ENCODE assay signal across 1 cellular context in the genomic region with DNA sequence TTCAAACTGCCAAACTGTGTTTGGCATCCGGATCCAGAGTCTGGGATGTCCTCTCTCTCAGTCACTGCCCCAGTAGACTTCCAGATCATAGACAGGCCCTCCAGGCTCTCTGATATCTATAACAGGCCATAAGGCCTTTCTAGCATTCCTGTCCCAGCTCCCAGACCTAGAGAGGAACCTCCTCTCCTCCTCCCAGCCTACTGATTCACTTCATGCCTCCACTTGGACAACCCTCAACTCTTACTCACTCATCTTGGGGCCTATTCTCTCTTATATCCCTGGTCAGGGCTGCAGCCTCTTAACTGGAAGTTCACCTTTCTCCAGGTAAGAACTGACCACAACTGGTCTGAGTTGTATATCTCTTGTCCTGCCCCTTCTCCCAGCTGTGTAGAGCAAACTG.
TF ChIP-seq lines count a peak whose summit lies in the region.

No MANE protein-coding gene starts in this region.

TF ChIP-seq in WTC11, 78 proteins besides CTCF, POLR2A, EP300 and RAD21 (continued from another document):
- TF ChIP-seq, protein P1, sequence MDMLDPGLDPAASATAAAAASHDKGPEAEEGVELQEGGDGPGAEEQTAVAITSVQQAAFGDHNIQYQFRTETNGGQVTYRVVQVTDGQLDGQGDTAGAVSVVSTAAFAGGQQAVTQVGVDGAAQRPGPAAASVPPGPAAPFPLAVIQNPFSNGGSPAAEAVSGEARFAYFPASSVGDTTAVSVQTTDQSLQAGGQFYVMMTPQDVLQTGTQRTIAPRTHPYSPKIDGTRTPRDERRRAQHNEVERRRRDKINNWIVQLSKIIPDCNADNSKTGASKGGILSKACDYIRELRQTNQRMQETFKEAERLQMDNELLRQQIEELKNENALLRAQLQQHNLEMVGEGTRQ (CRISPR knock-in tag; IDR thresholded peaks at IDR 0.05): no peak
- no peak for TF ChIP-seq ZNF317 (CRISPR knock-in tag; IDR thresholded peaks at IDR 0.05; ENCODE audit: borderline replicate concordance, low read depth)
- TF ChIP-seq, protein P2, sequence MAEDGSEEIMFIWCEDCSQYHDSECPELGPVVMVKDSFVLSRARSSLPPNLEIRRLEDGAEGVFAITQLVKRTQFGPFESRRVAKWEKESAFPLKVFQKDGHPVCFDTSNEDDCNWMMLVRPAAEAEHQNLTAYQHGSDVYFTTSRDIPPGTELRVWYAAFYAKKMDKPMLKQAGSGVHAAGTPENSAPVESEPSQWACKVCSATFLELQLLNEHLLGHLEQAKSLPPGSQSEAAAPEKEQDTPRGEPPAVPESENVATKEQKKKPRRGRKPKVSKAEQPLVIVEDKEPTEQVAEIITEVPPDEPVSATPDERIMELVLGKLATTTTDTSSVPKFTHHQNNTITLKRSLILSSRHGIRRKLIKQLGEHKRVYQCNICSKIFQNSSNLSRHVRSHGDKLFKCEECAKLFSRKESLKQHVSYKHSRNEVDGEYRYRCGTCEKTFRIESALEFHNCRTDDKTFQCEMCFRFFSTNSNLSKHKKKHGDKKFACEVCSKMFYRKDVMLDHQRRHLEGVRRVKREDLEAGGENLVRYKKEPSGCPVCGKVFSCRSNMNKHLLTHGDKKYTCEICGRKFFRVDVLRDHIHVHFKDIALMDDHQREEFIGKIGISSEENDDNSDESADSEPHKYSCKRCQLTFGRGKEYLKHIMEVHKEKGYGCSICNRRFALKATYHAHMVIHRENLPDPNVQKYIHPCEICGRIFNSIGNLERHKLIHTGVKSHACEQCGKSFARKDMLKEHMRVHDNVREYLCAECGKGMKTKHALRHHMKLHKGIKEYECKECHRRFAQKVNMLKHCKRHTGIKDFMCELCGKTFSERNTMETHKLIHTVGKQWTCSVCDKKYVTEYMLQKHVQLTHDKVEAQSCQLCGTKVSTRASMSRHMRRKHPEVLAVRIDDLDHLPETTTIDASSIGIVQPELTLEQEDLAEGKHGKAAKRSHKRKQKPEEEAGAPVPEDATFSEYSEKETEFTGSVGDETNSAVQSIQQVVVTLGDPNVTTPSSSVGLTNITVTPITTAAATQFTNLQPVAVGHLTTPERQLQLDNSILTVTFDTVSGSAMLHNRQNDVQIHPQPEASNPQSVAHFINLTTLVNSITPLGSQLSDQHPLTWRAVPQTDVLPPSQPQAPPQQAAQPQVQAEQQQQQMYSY (CRISPR knock-in tag; IDR thresholded peaks at IDR 0.05): no peak
- TF ChIP-seq ZNF232 (CRISPR knock-in tag; IDR thresholded peaks at IDR 0.05): no peak
- no peak for TF ChIP-seq EMX1 (CRISPR knock-in tag; IDR thresholded peaks at IDR 0.05)
